In the genomic region with DNA sequence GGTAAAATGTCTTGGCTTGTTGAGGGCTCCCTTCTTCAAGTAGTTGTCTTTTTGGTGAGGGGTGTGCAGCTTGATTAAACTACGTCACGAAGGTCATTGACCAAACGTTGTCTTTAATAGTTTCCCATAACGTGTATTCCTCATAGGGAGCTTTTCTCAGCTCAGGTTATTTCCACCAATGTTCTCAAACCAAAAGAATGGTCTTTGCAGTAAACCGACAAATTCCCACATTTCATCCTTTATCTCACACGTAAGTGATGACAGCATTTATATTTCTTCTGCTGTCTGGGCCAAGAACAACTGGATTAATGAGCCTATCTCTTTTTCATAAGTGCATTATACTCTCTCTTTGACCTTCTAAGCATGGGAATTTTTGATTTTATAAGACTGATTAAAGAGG, we compare ENCODE assay signal across 19 cellular contexts.
DNase-seq lines count a peak whose midpoint lies in the region; ATAC-seq and TF ChIP-seq lines count a peak whose summit lies in the region.
"Had no signal": no experiment of that assay in that cellular context is flagged by ENCODE, and none has a peak within 500 bp of the region (broad histone marks: within the 10 kb centered on the region; RNA-seq: fewer than 3 reads in every experiment).

No MANE protein-coding gene starts in this region.

- no peak for ATAC-seq in foreskin keratinocyte
- ATAC-seq: A549 had no signal

- in situ Hi-C loops in brain microvascular endothelial cell (cut with HindIII; ENCODE audit: low pct_ligation_motif_present, low sequenced_read_pairs) = no loop called here

- H3K9me3 ChIP-seq in spleen (peaks cover 0 to 9% (median 0%) of the 10 kb centered on the region in 8 donors), SJCRH30 (replicated peaks) (no peaks in the 10 kb centered on the region)
- H3K9me3 ChIP-seq: BLaER1 had no signal

- intact Hi-C loops in spleen (cut with DNase I; ENCODE audit: low total_unique reads) = no loop called here

- H3K4me1 ChIP-seq in spleen (no peaks in the 10 kb centered on the region), SJCRH30 (no peaks in the 10 kb centered on the region), foreskin keratinocyte (no peaks in the 10 kb centered on the region)

- no peak overlapping the region for H3K4me3 ChIP-seq in brain microvascular endothelial cell (ENCODE audit: low read depth, low read length)
- H3K4me3 ChIP-seq in spleen = no peak overlapping the region
- no peak overlapping the region for H3K4me3 ChIP-seq in SJCRH30
- H3K4me3 ChIP-seq: A549, BLaER1 had no signal

- TF ChIP-seq POLR2A in spleen (IDR thresholded peaks at IDR 0.05) = no peak

- H3K27me3 ChIP-seq in brain microvascular endothelial cell (replicated peaks) (no peaks in the 10 kb centered on the region), layer of hippocampus (ENCODE audit: control insufficient read depth, insufficient read depth, low read length) (no peaks in the 10 kb centered on the region), spleen (replicated peaks in 1 of 7) (no peaks in the 10 kb centered on the region), SJCRH30 (no peaks in the 10 kb centered on the region), foreskin keratinocyte (no peaks in the 10 kb centered on the region)
- H3K27me3 ChIP-seq: BLaER1 had no signal

- H3K36me3 ChIP-seq in brain microvascular endothelial cell (replicated peaks) (no peaks in the 10 kb centered on the region), spleen (no peaks in the 10 kb centered on the region), SJCRH30 (no peaks in the 10 kb centered on the region)
- H3K36me3 ChIP-seq: BLaER1 had no signal

- peak; percentile 92 for DNase-seq in NCI-H460 (ENCODE audit: extremely low read depth, low read depth)
- no peak for DNase-seq in brain microvascular endothelial cell
- no peak for DNase-seq in spleen
- DNase-seq in SJCRH30 = no peak
- DNase-seq in activated gamma-delta T cell (lab: John Stamatoyannopoulos, UW) = no peak
- DNase-seq in foreskin keratinocyte = no peak
- DNase-seq: CD4-positive, alpha-beta memory T cell; DMS153; GDM1; HCEC 1CT; MV-4-11; NCI-H187; NCI-H2107; NCI-H2227 treated with DMSO at 0.1 percent for 48 hours; NCI-H524 had no signal

- WGBS in spleen, 5 donors = 74 to 92% (median 84%) methylated on average over 6 of the region's 6 CpGs

- H3K27ac ChIP-seq in brain microvascular endothelial cell = peak overlapping the region; percentile 3
- peak overlapping the region; percentile 90 for H3K27ac ChIP-seq in layer of hippocampus (ENCODE audit: low read depth, low read length)
- peak overlapping the region in 6 of 8 donors; percentile 13 to 68 (median 66) for H3K27ac ChIP-seq in spleen
- no peak overlapping the region for H3K27ac ChIP-seq in SJCRH30
- H3K27ac ChIP-seq in foreskin keratinocyte = no peak overlapping the region
- H3K27ac ChIP-seq: A549, BLaER1, KMS-11 had no signal

- TF ChIP-seq CTCF in brain microvascular endothelial cell (IDR thresholded peaks at IDR 0.05; ENCODE audit: low read depth, low read length, missing control alignments) (no peak), spleen (IDR thresholded peaks at IDR 0.05 in 8 of 11, conservative IDR thresholded peaks at IDR 0.05 in 3 of 11) (no peak), foreskin keratinocyte (conservative IDR thresholded peaks at IDR 0.05) (no peak)

Comparison
In these comparisons a context has a peak if more than half of its experiments do, and no peak if none do; other contexts are left out.
1. H3K27ac ChIP-seq: peak in brain microvascular endothelial cell (single experiment), layer of hippocampus (single experiment) and spleen (6 of 8); none in SJCRH30 (single experiment) and foreskin keratinocyte (single experiment).